Comparison of ENCODE assay signal across 26 cellular contexts in the genomic region with DNA sequence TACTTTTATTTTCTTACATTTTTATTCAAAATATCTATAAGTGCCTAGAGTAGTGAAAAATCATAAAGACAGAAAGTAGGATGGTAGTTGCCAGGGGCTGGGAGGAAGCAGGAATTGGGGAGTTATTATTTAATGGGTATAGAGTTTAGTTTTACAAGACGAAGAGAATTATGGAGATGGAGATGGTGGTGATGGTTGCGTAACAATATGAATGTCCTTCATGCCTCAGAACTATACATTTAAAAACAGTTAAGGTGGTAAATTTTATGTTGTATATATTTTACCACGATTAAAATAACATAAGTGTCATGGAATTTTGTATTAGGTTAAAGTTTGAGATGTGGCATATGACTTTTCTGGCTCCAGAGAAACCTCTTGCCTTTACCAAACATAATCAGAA.
"Had no signal": no experiment of that assay in that cellular context is flagged by ENCODE, and none has a peak within 500 bp of the region (broad histone marks: within the 10 kb centered on the region; RNA-seq: fewer than 3 reads in every experiment).

No MANE protein-coding gene starts in this region.

- ATAC-seq: effector memory CD8-positive, alpha-beta T cell; esophagus mucosa; left cardiac atrium; left lung; lower lobe of right lung; mucosa of descending colon; naive thymus-derived CD8-positive, alpha-beta T cell had no signal

- DNase-seq: dorsolateral prefrontal cortex; effector CD8-positive, alpha-beta T cell; effector memory CD8-positive, alpha-beta T cell; endodermal cell; erythroblast; esophagus squamous epithelium; foreskin melanocyte; gastrocnemius medialis; glutamatergic neuron; heart right ventricle; hippocampal formation; left cardiac atrium; left lung; lower lobe of right lung; mesenchymal stem cell; mucosa of descending colon; naive B cell; naive thymus-derived CD8-positive, alpha-beta T cell had no signal

- H3K9me3 ChIP-seq: esophagus squamous epithelium, gastrocnemius medialis, left lung, lower lobe of right lung, mucosa of descending colon had no signal

- H3K27ac Mint-ChIP-seq: effector memory CD8-positive, alpha-beta T cell; endodermal cell; mesothelial cell of epicardium; naive thymus-derived CD8-positive, alpha-beta T cell had no signal

- H3K4me3 Mint-ChIP-seq: effector memory CD8-positive, alpha-beta T cell; endodermal cell; mesothelial cell of epicardium; naive B cell; naive thymus-derived CD8-positive, alpha-beta T cell had no signal

- H3K4me1 Mint-ChIP-seq: endodermal cell; naive B cell; naive thymus-derived CD8-positive, alpha-beta T cell had no signal

- H3K27me3 Mint-ChIP-seq: effector memory CD8-positive, alpha-beta T cell; naive B cell; naive thymus-derived CD8-positive, alpha-beta T cell had no signal

- FAIRE-seq: colon, endometrium, islet of Langerhans, keratinocyte had no signal

- H3K27ac ChIP-seq: coronary artery, epithelial cell of prostate, esophagus squamous epithelium, gastrocnemius medialis, heart right ventricle, left lung, lower lobe of right lung had no signal

- H3K9me3 Mint-ChIP-seq: effector memory CD8-positive, alpha-beta T cell; mesothelial cell of epicardium had no signal

- H3K4me3 ChIP-seq: coronary artery, dorsolateral prefrontal cortex, esophagus squamous epithelium, gastrocnemius medialis, heart right ventricle, left lung, lower lobe of right lung, mucosa of descending colon had no signal

- H3K27me3 ChIP-seq: dorsolateral prefrontal cortex, esophagus squamous epithelium, gastrocnemius medialis, heart right ventricle, left lung had no signal

- H3K36me3 Mint-ChIP-seq: mesothelial cell of epicardium; naive B cell; naive thymus-derived CD8-positive, alpha-beta T cell had no signal

- H3K4me1 ChIP-seq: gastrocnemius medialis, left lung, lower lobe of right lung had no signal

- H3K36me3 ChIP-seq: esophagus squamous epithelium, gastrocnemius medialis, heart right ventricle, left lung, lower lobe of right lung had no signal
